ENCODE assay signal across 17 cellular contexts in genomic region chr5:157059093-157059539, GRCh38. TPM values are rescaled to one million over a fixed set of nuclear protein-coding genes. Genes with fewer than 3 reads are reported as not detected.
DNase-seq lines count a peak whose midpoint lies in the region; ATAC-seq and TF ChIP-seq lines count a peak whose summit lies in the region.
"Had no signal": no experiment of that assay in that cellular context is flagged by ENCODE, and none has a peak within 500 bp of the region (broad histone marks: within the 10 kb centered on the region; RNA-seq: fewer than 3 reads in every experiment).

Gene HAVCR1, minus strand, starts transcription at chr5:157059116. Its CDS starts 1,173 bp downstream, at chr5:157057943.

- DNase-seq in SW480 (ENCODE audit: low spot score) = peak; percentile 52
- peak in 2 of 3 donors; percentile 31 for DNase-seq in mucosa of descending colon
- DNase-seq in MV-4-11 (lab: John Stamatoyannopoulos, UW) = no peak
- no peak for DNase-seq in caudate nucleus (lab: John Stamatoyannopoulos, UW)
- DNase-seq: activated T-cell treated with anti-CD3 and anti-CD28 coated beads for 4 hours; aorta; NCI-H526; SHP77 treated with DMSO at 0.1 percent for 48 hours; stimulated activated naive CD4-positive, alpha-beta T cell had no signal

- no peaks in the 10 kb centered on the region for H3K9me3 ChIP-seq in mucosa of descending colon

- no peak within 1 kb of the TSS for H3K4me3 ChIP-seq in mucosa of descending colon

- no peak within 1 kb of the TSS for H3K27ac ChIP-seq in caudate nucleus (ENCODE audit: low read depth, low read length)
- H3K27ac ChIP-seq: VCaP had no signal

- peaks cover 23% of the 10 kb centered on the region for H3K4me1 ChIP-seq in mucosa of descending colon (ENCODE audit: low read depth)

- TF ChIP-seq CTCF in mucosa of descending colon (IDR thresholded peaks at IDR 0.05) = no peak

- intact Hi-C loops in mucosa of descending colon (cut with DNase I, micrococcal nuclease) = no loop called here

- no peaks in the 10 kb centered on the region for H3K36me3 ChIP-seq in mucosa of descending colon (ENCODE audit: low read depth)

- peak; percentile 90 for ATAC-seq in GM18907 (IDR thresholded peaks at IDR 0.05; ENCODE audit: unreplicated experiment)
- peak; percentile 73 for ATAC-seq in HG02943 (IDR thresholded peaks at IDR 0.05; ENCODE audit: low read depth, unreplicated experiment)
- peak; percentile 92 for ATAC-seq in mucosa of descending colon
- no peak for ATAC-seq in HG03095 (IDR thresholded peaks at IDR 0.05; ENCODE audit: unreplicated experiment)
- ATAC-seq in HG02884 (IDR thresholded peaks at IDR 0.05; ENCODE audit: unreplicated experiment) = no peak

RNA-seq across cellular contexts. Expression of gene HAVCR1, which starts in this region (rescaled TPM):
- total RNA-seq in mucosa of descending colon = 10 to 100 TPM in 1 of 3 donors, 1 to 10 TPM in 2; 2.6 to 24.1 (median 3.9) TPM
- total RNA-seq: HT1080, lower leg skin, osteocyte had no signal

Comparison
In these comparisons a context has a peak if more than half of its experiments do, and no peak if none do; other contexts are left out.
1. ATAC-seq: peak in GM18907 (single experiment), HG02943 (single experiment) and mucosa of descending colon (single experiment); none in HG03095 (single experiment) and HG02884 (single experiment).
2. DNase-seq: peak in SW480 (single experiment) and mucosa of descending colon (2 of 3); none in MV-4-11 (single experiment) and caudate nucleus (0 of 61).